Comparison of ENCODE assay signal across 10 cellular contexts in genomic region chr4:82801910-82802521, GRCh38. TPM values are rescaled to one million over a fixed set of nuclear protein-coding genes. Genes with fewer than 3 reads are reported as not detected.
DNase-seq lines count a peak whose midpoint lies in the region; ATAC-seq, FAIRE-seq and TF ChIP-seq lines count a peak whose summit lies in the region.
"Had no signal": no experiment of that assay in that cellular context is flagged by ENCODE, and none has a peak within 500 bp of the region (broad histone marks: within the 10 kb centered on the region; RNA-seq: fewer than 3 reads in every experiment).

No MANE protein-coding gene starts in this region.

- H3K36me3 ChIP-seq in astrocyte (ENCODE audit: insufficient read depth, low read length): no peaks in the 10 kb centered on the region
- no peaks in the 10 kb centered on the region for H3K36me3 ChIP-seq in lower lobe of right lung
- H3K36me3 ChIP-seq in uterus: no peaks in the 10 kb centered on the region

- H3K4me1 ChIP-seq in astrocyte (ENCODE audit: insufficient read depth, low read length): peaks cover 12% of the 10 kb centered on the region
- peaks cover 20% of the 10 kb centered on the region for H3K4me1 ChIP-seq in lower lobe of right lung
- H3K4me1 ChIP-seq in uterus: no peaks in the 10 kb centered on the region

- no peak overlapping the region for H3K9ac ChIP-seq in astrocyte (ENCODE audit: low read length)

- H3K36me3 Mint-ChIP-seq in astrocyte (ENCODE audit: low read depth, unreplicated experiment): no peaks in the 10 kb centered on the region
- H3K36me3 Mint-ChIP-seq in activated naive CD8-positive, alpha-beta T cell treated with anti-CD3 and anti-CD28 coated beads for 36 hours: no peaks in the 10 kb centered on the region
- H3K36me3 Mint-ChIP-seq: activated naive CD4-positive, alpha-beta T cell treated with anti-CD3 and anti-CD28 coated beads, Interleukin-2, amount 50 U/mL, for 72 hours had no signal

- TF ChIP-seq POLR2A in uterus (IDR thresholded peaks at IDR 0.05): no peak

- H3K4me2 ChIP-seq in astrocyte (ENCODE audit: low read length): no peak overlapping the region

- no peak overlapping the region for H3K4me3 Mint-ChIP-seq in astrocyte (ENCODE audit: unreplicated experiment)
- H3K4me3 Mint-ChIP-seq in activated naive CD8-positive, alpha-beta T cell treated with anti-CD3 and anti-CD28 coated beads for 36 hours: no peak overlapping the region

- H3K27ac ChIP-seq in astrocyte (ENCODE audit: low read depth, low read length): no peak overlapping the region
- no peak overlapping the region for H3K27ac ChIP-seq in lower lobe of right lung
- H3K27ac ChIP-seq in uterus: no peak overlapping the region
- H3K27ac ChIP-seq: SJSA1 had no signal

- ATAC-seq in lower lobe of right lung (no peak), HG03460 (IDR thresholded peaks at IDR 0.05; ENCODE audit: unreplicated experiment) (no peak)
- ATAC-seq: activated naive CD4-positive, alpha-beta T cell treated with anti-CD3 and anti-CD28 coated beads, Interleukin-2, amount 50 U/mL, for 72 hours had no signal

- no peaks in the 10 kb centered on the region for H3K9me3 ChIP-seq in astrocyte (ENCODE audit: insufficient read depth, low read depth, low read length)
- no peaks in the 10 kb centered on the region for H3K9me3 ChIP-seq in lower lobe of right lung
- H3K9me3 ChIP-seq in uterus: no peaks in the 10 kb centered on the region
- H3K9me3 ChIP-seq: SJSA1 had no signal

- no peak overlapping the region for H3K27ac Mint-ChIP-seq in astrocyte (ENCODE audit: unreplicated experiment)
- H3K27ac Mint-ChIP-seq in activated naive CD8-positive, alpha-beta T cell treated with anti-CD3 and anti-CD28 coated beads for 36 hours: no peak overlapping the region
- H3K27ac Mint-ChIP-seq: activated naive CD4-positive, alpha-beta T cell treated with anti-CD3 and anti-CD28 coated beads, Interleukin-2, amount 50 U/mL, for 72 hours had no signal

- FAIRE-seq in astrocyte (lab: Jason Lieb, UNC): no peak

- peaks cover 7% of the 10 kb centered on the region for H3K79me2 ChIP-seq in astrocyte (ENCODE audit: insufficient read depth, low read length)

- H3K4me3 ChIP-seq in HFF-Myc (replicated peaks; ENCODE audit: low read depth, low read length): no peak overlapping the region
- no peak overlapping the region for H3K4me3 ChIP-seq in astrocyte (ENCODE audit: insufficient read depth, low read depth, low read length)
- H3K4me3 ChIP-seq in lower lobe of right lung: no peak overlapping the region
- no peak overlapping the region for H3K4me3 ChIP-seq in uterus
- H3K4me3 ChIP-seq: SJSA1 had no signal

- H4K20me1 ChIP-seq in astrocyte (ENCODE audit: insufficient read depth, low read length): peaks cover 7% of the 10 kb centered on the region

- intact Hi-C loops in lower lobe of right lung (cut with DNase I): no loop called here
- intact Hi-C loops in posterior vena cava (cut with DNase I): no loop called here
- intact Hi-C loops in uterus (cut with DNase I; ENCODE audit: low total_unique reads): no loop called here

- peaks cover 7% of the 10 kb centered on the region for H3K4me1 Mint-ChIP-seq in astrocyte (ENCODE audit: low read depth, unreplicated experiment)
- H3K4me1 Mint-ChIP-seq in activated naive CD8-positive, alpha-beta T cell treated with anti-CD3 and anti-CD28 coated beads for 36 hours: peaks cover 12% of the 10 kb centered on the region

- no peaks in the 10 kb centered on the region for H3K27me3 Mint-ChIP-seq in astrocyte (ENCODE audit: low read depth, unreplicated experiment)
- peaks cover 39% of the 10 kb centered on the region for H3K27me3 Mint-ChIP-seq in activated naive CD8-positive, alpha-beta T cell treated with anti-CD3 and anti-CD28 coated beads for 36 hours

- H3K9me3 Mint-ChIP-seq in astrocyte (ENCODE audit: unreplicated experiment): no peaks in the 10 kb centered on the region
- no peaks in the 10 kb centered on the region for H3K9me3 Mint-ChIP-seq in activated naive CD8-positive, alpha-beta T cell treated with anti-CD3 and anti-CD28 coated beads for 36 hours
- H3K9me3 Mint-ChIP-seq: activated naive CD4-positive, alpha-beta T cell treated with anti-CD3 and anti-CD28 coated beads, Interleukin-2, amount 50 U/mL, for 72 hours had no signal

- no peak overlapping the region for H2AFZ ChIP-seq in astrocyte (ENCODE audit: low read depth, low read length)

- TF ChIP-seq CTCF in HFF-Myc (IDR thresholded peaks at IDR 0.05; ENCODE audit: low read depth, low read length, missing control alignments) (peak; percentile 51), astrocyte (IDR thresholded peaks at IDR 0.05; ENCODE audit: insufficient read depth, low read depth, low read length) (peak; percentile 51), lower lobe of right lung (IDR thresholded peaks at IDR 0.05) (peak; percentile 11), uterus (IDR thresholded peaks at IDR 0.05) (peak in 1 of 4 experiments; percentile 8)

- H3K27me3 ChIP-seq in astrocyte (ENCODE audit: insufficient read depth, low read length): peaks cover 4% of the 10 kb centered on the region
- peaks cover 12% of the 10 kb centered on the region for H3K27me3 ChIP-seq in lower lobe of right lung (ENCODE audit: low read depth)
- no peaks in the 10 kb centered on the region for H3K27me3 ChIP-seq in uterus
- H3K27me3 ChIP-seq: SJSA1 had no signal

- DNase-seq in DMS114 treated with DMSO at 0.1 percent for 48 hours (lab: John Stamatoyannopoulos, UW; ENCODE audit: unreplicated experiment) (peak; percentile 8), HFF-Myc (ENCODE audit: extremely low read depth, low read depth) (no peak), astrocyte (ENCODE audit: low read depth) (peak; percentile 22), lower lobe of right lung (no peak), posterior vena cava (ENCODE audit: low spot score) (no peak), uterus (no peak)
- no peak for DNase-seq in activated naive CD8-positive, alpha-beta T cell treated with anti-CD3 and anti-CD28 coated beads for 36 hours

RNA-seq across cellular contexts. Expression of gene SCD5, which starts 3.4 kb away (rescaled TPM):
- 61.7 and 63.1 TPM in 2 replicates for total RNA-seq in astrocyte
- total RNA-seq in lower lobe of right lung: 17.7 TPM
- total RNA-seq in posterior vena cava: 10 to 100 TPM; 11.9 to 16.7 TPM
- total RNA-seq in uterus: 10 to 100 TPM in 2 of 4 donors, 1 to 10 TPM in 2; 4.1 to 30.3 (median 7.8) TPM
- 1 to 10 TPM; 3.8 to 4.0 TPM for total RNA-seq in activated naive CD8-positive, alpha-beta T cell treated with anti-CD3 and anti-CD28 coated beads for 36 hours

Comparison
In these comparisons a context has a peak if more than half of its experiments do, and no peak if none do; other contexts are left out.
1. DNase-seq: peak in DMS114 treated with DMSO at 0.1 percent for 48 hours (single experiment) and astrocyte (single experiment); none in HFF-Myc (single experiment), lower lobe of right lung (single experiment), posterior vena cava (single experiment), uterus (0 of 2) and activated naive CD8-positive, alpha-beta T cell treated with anti-CD3 and anti-CD28 coated beads for 36 hours (single experiment).